13 cellular contexts compared by ENCODE assay signal in the genomic region with DNA sequence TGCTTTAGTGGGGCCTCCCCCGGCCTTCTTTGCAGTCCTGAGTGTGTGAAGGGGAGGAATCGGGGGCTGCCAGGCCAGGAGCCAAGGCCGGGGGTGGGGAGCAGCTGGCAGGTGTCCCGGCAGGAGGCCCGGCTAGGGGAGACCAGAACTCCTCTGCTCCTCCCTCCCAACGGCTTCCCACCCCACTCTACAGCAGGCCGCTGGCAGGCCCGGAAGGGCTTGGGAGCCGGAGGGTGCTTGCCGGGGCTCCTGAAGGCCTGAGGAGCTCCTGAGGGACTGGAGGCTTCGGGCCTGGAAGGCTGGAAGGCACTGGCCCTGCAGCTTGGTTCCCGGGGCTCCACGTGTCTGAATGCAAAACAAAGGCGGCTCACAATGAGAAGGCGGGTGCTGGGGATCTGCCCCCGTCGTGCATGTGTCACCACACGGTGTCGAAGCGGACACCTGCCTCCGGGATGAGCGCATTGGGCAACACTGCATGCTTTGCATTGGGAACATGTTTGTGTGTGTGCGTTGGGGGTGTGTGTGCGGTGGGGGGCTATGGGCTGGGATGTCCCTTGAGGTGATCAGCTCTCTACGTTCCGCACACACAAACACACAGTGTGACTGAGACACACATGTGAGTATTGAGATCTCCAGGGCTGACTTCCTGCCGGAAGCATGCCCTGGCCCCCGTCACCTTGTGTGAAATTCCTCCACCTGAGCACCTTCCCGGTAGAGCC. TPM values are rescaled to one million over a fixed set of nuclear protein-coding genes. Genes with fewer than 3 reads are reported as not detected.
DNase-seq lines count a peak whose midpoint lies in the region; ATAC-seq, FAIRE-seq and TF ChIP-seq lines count a peak whose summit lies in the region.
"Had no signal": no experiment of that assay in that cellular context is flagged by ENCODE, and none has a peak within 500 bp of the region (broad histone marks: within the 10 kb centered on the region; RNA-seq: fewer than 3 reads in every experiment).

No MANE protein-coding gene starts in this region.

- H3K4me3 ChIP-seq in heart right ventricle: no peak overlapping the region
- H3K4me3 ChIP-seq in endodermal cell (ENCODE audit: low read length): no peak overlapping the region
- H3K4me3 ChIP-seq: pancreas, transverse colon had no signal

- peaks cover 15% of the 10 kb centered on the region for H3K27me3 Mint-ChIP-seq in endodermal cell (ENCODE audit: insufficient read depth)
- H3K27me3 Mint-ChIP-seq in activated naive CD8-positive, alpha-beta T cell treated with anti-CD3 and anti-CD28 coated beads for 36 hours: peaks cover 16% of the 10 kb centered on the region

- ATAC-seq in heart right ventricle (peak; percentile 9 to 47 (median 22)), Right ventricle myocardium superior (ENCODE audit: poor library complexity) (no peak)
- ATAC-seq: pancreas had no signal

- H3K9me3 ChIP-seq in heart right ventricle: no peaks in the 10 kb centered on the region
- no peaks in the 10 kb centered on the region for H3K9me3 ChIP-seq in endodermal cell (ENCODE audit: control insufficient read depth, low read length)
- H3K9me3 ChIP-seq: pancreas, transverse colon had no signal

- H3K36me3 ChIP-seq in heart right ventricle (no peaks in the 10 kb centered on the region), endodermal cell (ENCODE audit: control insufficient read depth, insufficient read depth, low read length) (no peaks in the 10 kb centered on the region)
- H3K36me3 ChIP-seq: pancreas, transverse colon had no signal

- no peak overlapping the region for H3K27ac Mint-ChIP-seq in endodermal cell
- H3K27ac Mint-ChIP-seq in activated naive CD8-positive, alpha-beta T cell treated with anti-CD3 and anti-CD28 coated beads for 36 hours: no peak overlapping the region
- H3K27ac Mint-ChIP-seq: activated naive CD8-positive, alpha-beta T cell treated with anti-CD3 and anti-CD28 coated beads, Interleukin-2, amount 10 ng/mL, durations not matched to agents 7 days and 5 days had no signal

- H3K27me3 ChIP-seq in heart right ventricle (peaks cover 6 to 37% (median 26%) of the 10 kb centered on the region in 7 donors), endodermal cell (ENCODE audit: control insufficient read depth, insufficient read depth, low read length, poor library complexity, severe bottlenecking) (peaks cover 9% of the 10 kb centered on the region)

- H3K4me1 ChIP-seq in heart right ventricle: peaks cover 0 to 34% (median 24%) of the 10 kb centered on the region in 9 donors
- H3K4me1 ChIP-seq in endodermal cell (ENCODE audit: control insufficient read depth, insufficient read depth, low read length): no peaks in the 10 kb centered on the region

- peaks cover 3% of the 10 kb centered on the region for H3K4me1 Mint-ChIP-seq in endodermal cell
- peaks cover 2% of the 10 kb centered on the region for H3K4me1 Mint-ChIP-seq in activated naive CD8-positive, alpha-beta T cell treated with anti-CD3 and anti-CD28 coated beads for 36 hours

- FAIRE-seq in urothelium cell line (lab: Jason Lieb, UNC): peak; percentile 32
- FAIRE-seq: pancreas had no signal

- H3K9ac ChIP-seq in endodermal cell (ENCODE audit: extremely low read depth, low read length, poor library complexity, severe bottlenecking): no peak overlapping the region

- H3K4me3 Mint-ChIP-seq in endodermal cell: no peak overlapping the region
- H3K4me3 Mint-ChIP-seq in activated naive CD8-positive, alpha-beta T cell treated with anti-CD3 and anti-CD28 coated beads for 36 hours: no peak overlapping the region
- H3K4me3 Mint-ChIP-seq: activated naive CD8-positive, alpha-beta T cell treated with anti-CD3 and anti-CD28 coated beads, Interleukin-2, amount 10 ng/mL, durations not matched to agents 7 days and 5 days had no signal

- DNase-seq in heart right ventricle (no peak), Right ventricle myocardium superior (no peak), NCI-H510A treated with DMSO at 0.1 percent for 48 hours (lab: John Stamatoyannopoulos, UW) (peak; percentile 22), endodermal cell (peak; percentile 65), urothelium cell line (ENCODE audit: low spot score) (peak; percentile 57), SKM-1 treated with dmso at 0.1 percent for 144 hours (lab: John Stamatoyannopoulos, UW; ENCODE audit: unreplicated experiment) (no peak), retina (no peak)
- no peak for DNase-seq in activated naive CD8-positive, alpha-beta T cell treated with anti-CD3 and anti-CD28 coated beads for 36 hours
- DNase-seq: activated naive CD8-positive, alpha-beta T cell treated with anti-CD3 and anti-CD28 coated beads, Interleukin-2, amount 10 ng/mL, durations not matched to agents 7 days and 5 days; erythroblast; stimulated activated CD4-positive, alpha-beta T cell treated with anti-CD3 and anti-CD28 coated beads, Interleukin-15, amount 100 ng/mL, for 24 hours; transverse colon had no signal

- no peaks in the 10 kb centered on the region for H3K36me3 Mint-ChIP-seq in endodermal cell (ENCODE audit: low read depth)
- no peaks in the 10 kb centered on the region for H3K36me3 Mint-ChIP-seq in activated naive CD8-positive, alpha-beta T cell treated with anti-CD3 and anti-CD28 coated beads for 36 hours
- H3K36me3 Mint-ChIP-seq: activated naive CD8-positive, alpha-beta T cell treated with anti-CD3 and anti-CD28 coated beads, Interleukin-2, amount 10 ng/mL, durations not matched to agents 7 days and 5 days had no signal

- H3K9me3 Mint-ChIP-seq in endodermal cell: no peaks in the 10 kb centered on the region
- no peaks in the 10 kb centered on the region for H3K9me3 Mint-ChIP-seq in activated naive CD8-positive, alpha-beta T cell treated with anti-CD3 and anti-CD28 coated beads for 36 hours
- H3K9me3 Mint-ChIP-seq: activated naive CD8-positive, alpha-beta T cell treated with anti-CD3 and anti-CD28 coated beads, Interleukin-2, amount 10 ng/mL, durations not matched to agents 7 days and 5 days had no signal

- TF ChIP-seq CTCF in heart right ventricle (IDR thresholded peaks at IDR 0.05) (no peak), endodermal cell (conservative IDR thresholded peaks at IDR 0.05) (no peak)

- WGBS in heart right ventricle, 2 donors: 40 to 45% methylated on average over 29 of the region's 29 CpGs
- WGBS in endodermal cell (ENCODE audit: insufficient coverage in 1 of 2, insufficient read length in 1 of 2), 2 experiments: 81 to 84% methylated on average over 17 to 29 of the region's 29 CpGs

- intact Hi-C loops in heart right ventricle (cut with DNase I) (no loop called here), Right ventricle myocardium superior (cut with DNase I) (no loop called here)

- peak overlapping the region in 3 of 10 donors; percentile 3 to 58 (median 12) for H3K27ac ChIP-seq in heart right ventricle
- no peak overlapping the region for H3K27ac ChIP-seq in endodermal cell (ENCODE audit: low read depth, low read length)
- H3K27ac ChIP-seq: pancreas, transverse colon had no signal

RNA-seq across cellular contexts. Expression of a gene that starts 30.9 kb away (rescaled TPM):
- total RNA-seq in heart right ventricle (100 to 1,000 TPM in 8 of 10 donors, 10 to 100 TPM in 2; 94.4 to 264 (median 124) TPM), Right ventricle myocardium superior (159 TPM), endodermal cell (10 to 100 TPM; 32.7 to 38.9 TPM)
- polyA plus RNA-seq in heart right ventricle: 100 to 1,000 TPM; 102 to 117 TPM
- 28.5 TPM for polyA plus RNA-seq in endodermal cell (2013, experiment 1 of 2)
- polyA plus RNA-seq in endodermal cell (2013, experiment 2 of 2): 27.2 TPM
- 10 to 100 TPM; 10.7 to 10.9 TPM for total RNA-seq in activated naive CD8-positive, alpha-beta T cell treated with anti-CD3 and anti-CD28 coated beads for 36 hours

RNA-seq across cellular contexts. Expression of a gene that starts 52.0 kb away (rescaled TPM):
- 10 to 100 TPM; 11.1 to 16.9 (median 13.2) TPM for total RNA-seq in heart right ventricle
- polyA plus RNA-seq in heart right ventricle: 1 to 10 TPM; 3.1 to 5.7 TPM
- total RNA-seq in Right ventricle myocardium superior: 10.8 TPM
- total RNA-seq in endodermal cell: 10 to 100 TPM; 30.3 to 31.5 TPM
- polyA plus RNA-seq in endodermal cell (2013, experiment 1 of 2): 23.8 TPM
- polyA plus RNA-seq in endodermal cell (2013, experiment 2 of 2): 24.8 TPM
- 10 to 100 TPM; 14.7 to 16.2 TPM for total RNA-seq in activated naive CD8-positive, alpha-beta T cell treated with anti-CD3 and anti-CD28 coated beads for 36 hours

Comparison
In these comparisons a context has a peak if more than half of its experiments do, and no peak if none do; other contexts are left out.
1. DNase-seq: peak in NCI-H510A treated with DMSO at 0.1 percent for 48 hours (single experiment), endodermal cell (single experiment) and urothelium cell line (single experiment); none in heart right ventricle (0 of 2), Right ventricle myocardium superior (single experiment), SKM-1 treated with dmso at 0.1 percent for 144 hours (single experiment), activated naive CD8-positive, alpha-beta T cell treated with anti-CD3 and anti-CD28 coated beads for 36 hours (single experiment) and retina (single experiment).